15 cellular contexts compared by ENCODE assay signal in genomic region chr18:78801011-78801410, GRCh38.
DNase-seq lines count a peak whose midpoint lies in the region; TF ChIP-seq lines count a peak whose summit lies in the region.
"Had no signal": no experiment of that assay in that cellular context is flagged by ENCODE, and none has a peak within 500 bp of the region (broad histone marks: within the 10 kb centered on the region; RNA-seq: fewer than 3 reads in every experiment).

No MANE protein-coding gene starts in this region.

- H3K27ac ChIP-seq in mesendoderm (ENCODE audit: low read depth, low read length) = no peak overlapping the region
- no peak overlapping the region for H3K27ac ChIP-seq in osteoblast (ENCODE audit: low read depth, low read length)
- H3K27ac ChIP-seq in spleen = no peak overlapping the region
- H3K27ac ChIP-seq: GM23248 had no signal

- no peak for TF ChIP-seq POLR2A in spleen (IDR thresholded peaks at IDR 0.05)

- H3K9ac ChIP-seq in mesendoderm (ENCODE audit: low read length) = no peak overlapping the region
- H3K9ac ChIP-seq: GM23248 had no signal

- H3K4me1 ChIP-seq in mesendoderm (ENCODE audit: control insufficient read depth, low read depth, low read length) = no peaks in the 10 kb centered on the region
- no peaks in the 10 kb centered on the region for H3K4me1 ChIP-seq in osteoblast (ENCODE audit: insufficient read depth, low read length)
- no peaks in the 10 kb centered on the region for H3K4me1 ChIP-seq in spleen

- H3K79me2 ChIP-seq in mesendoderm (ENCODE audit: control insufficient read depth, insufficient read depth, low read length) (no peaks in the 10 kb centered on the region), osteoblast (ENCODE audit: insufficient read depth, low read length) (no peaks in the 10 kb centered on the region)

- H3K18ac ChIP-seq in mesendoderm (ENCODE audit: low read length) = no peak overlapping the region

- no peak overlapping the region for H2AK5ac ChIP-seq in mesendoderm (ENCODE audit: low read length)

- H2AFZ ChIP-seq in osteoblast (ENCODE audit: low read length) = no peak overlapping the region
- H2AFZ ChIP-seq: GM23248 had no signal

- TF ChIP-seq CTCF in osteoblast (IDR thresholded peaks at IDR 0.05; ENCODE audit: extremely low read depth, low read depth, low read length) = no peak
- TF ChIP-seq CTCF in spleen (IDR thresholded peaks at IDR 0.05 in 8 of 11, conservative IDR thresholded peaks at IDR 0.05 in 3 of 11) = no peak

- H3K27me3 ChIP-seq in mesendoderm (ENCODE audit: insufficient read depth, low read length, poor library complexity) (no peaks in the 10 kb centered on the region), osteoblast (ENCODE audit: insufficient read depth, low read length) (no peaks in the 10 kb centered on the region), spleen (replicated peaks in 1 of 7) (peaks cover 0 to 3% (median 0%) of the 10 kb centered on the region in 7 donors), MG63 (no peaks in the 10 kb centered on the region)

- H3K79me1 ChIP-seq in mesendoderm (ENCODE audit: low read length) = no peaks in the 10 kb centered on the region

- H2BK5ac ChIP-seq in mesendoderm (ENCODE audit: low read length) = no peak overlapping the region

- peak overlapping the region; percentile 15 for H3K56ac ChIP-seq in mesendoderm (ENCODE audit: low read length)

- H3K36me3 ChIP-seq in mesendoderm (ENCODE audit: control insufficient read depth, insufficient read depth, low read length) = no peaks in the 10 kb centered on the region
- H3K36me3 ChIP-seq in osteoblast (ENCODE audit: insufficient read depth, low read length) = no peaks in the 10 kb centered on the region
- no peaks in the 10 kb centered on the region for H3K36me3 ChIP-seq in spleen
- H3K36me3 ChIP-seq in MG63 = no peaks in the 10 kb centered on the region

- no peak overlapping the region for H3K4me2 ChIP-seq in mesendoderm (ENCODE audit: low read length)
- H3K4me2 ChIP-seq in osteoblast (ENCODE audit: insufficient read depth, low read length) = no peak overlapping the region

- H4K5ac ChIP-seq in mesendoderm (ENCODE audit: low read length) = no peak overlapping the region

- H2BK15ac ChIP-seq in mesendoderm (replicated peaks; ENCODE audit: low read depth) = no peak overlapping the region

- H4K20me1 ChIP-seq in osteoblast (ENCODE audit: insufficient read depth, low read length) = no peaks in the 10 kb centered on the region

- WGBS in mesendoderm (ENCODE audit: extremely low coverage, insufficient coverage, low lambda C conversion rate) = no CpG with 5 or more reads among the region's 7 CpGs
- WGBS in spleen, 5 donors = 80 to 88% (median 83%) methylated on average over 6 to 7 of the region's 7 CpGs

- DNase-seq in mesendoderm (no peak), osteoblast (ENCODE audit: insufficient read length, low spot score, missing footprints) (peak; percentile 25), spleen (peak; percentile 54), NCI-H2196 treated with DMSO at 0.1 percent for 48 hours (lab: John Stamatoyannopoulos, UW; ENCODE audit: unreplicated experiment) (no peak), MG63 (no peak)
- no peak for DNase-seq in activated CD4-positive, alpha-beta T cell treated with anti-CD3 and anti-CD28 coated beads, Interleukin-2, amount 50 U/mL, for 4 hours
- DNase-seq: C1 segment of cervical spinal cord; Calu3; CD4-positive, alpha-beta memory T cell; COR-L47; DMS53; DND-41; GM23248; H7; HCEC 1CT had no signal

- no peak overlapping the region for H2BK120ac ChIP-seq in mesendoderm (ENCODE audit: low read depth, low read length)

- no peak overlapping the region for H4K8ac ChIP-seq in mesendoderm (ENCODE audit: low read depth, low read length)

- H3K9me3 ChIP-seq in osteoblast (ENCODE audit: low read depth, low read length) = no peaks in the 10 kb centered on the region
- H3K9me3 ChIP-seq in spleen = peaks cover 0 to 18% (median 0%) of the 10 kb centered on the region in 8 donors
- no peaks in the 10 kb centered on the region for H3K9me3 ChIP-seq in MG63

- H3K4ac ChIP-seq in mesendoderm (ENCODE audit: low read depth, low read length) = no peak overlapping the region

- no peak overlapping the region for H3K23ac ChIP-seq in mesendoderm (ENCODE audit: low read length)

- intact Hi-C loops in spleen (cut with DNase I; ENCODE audit: low total_unique reads) = no loop called here

- no peak overlapping the region for H3K4me3 ChIP-seq in mesendoderm (ENCODE audit: low read length)
- H3K4me3 ChIP-seq in osteoblast (ENCODE audit: insufficient read depth, low read length) = no peak overlapping the region
- H3K4me3 ChIP-seq in spleen = no peak overlapping the region
- no peak overlapping the region for H3K4me3 ChIP-seq in MG63
- H3K4me3 ChIP-seq: GM23248 had no signal

Comparison
In these comparisons a context has a peak if more than half of its experiments do, and no peak if none do; other contexts are left out.
1. DNase-seq: peak in osteoblast (single experiment) and spleen (single experiment); none in mesendoderm (single experiment), NCI-H2196 treated with DMSO at 0.1 percent for 48 hours (single experiment), MG63 (single experiment) and activated CD4-positive, alpha-beta T cell treated with anti-CD3 and anti-CD28 coated beads, Interleukin-2, amount 50 U/mL, for 4 hours (0 of 2).